ENCODE assay signal across 20 cellular contexts in genomic region chr17:76304226-76305134, GRCh38.
"Had no signal": no experiment of that assay in that cellular context is flagged by ENCODE, and none has a peak within 500 bp of the region (broad histone marks: within the 10 kb centered on the region; RNA-seq: fewer than 3 reads in every experiment).

No MANE protein-coding gene starts in this region.

- DNase-seq: activated CD4-positive, alpha-beta memory T cell treated with anti-CD3 and anti-CD28 coated beads for 36 hours; activated effector memory CD4-positive, alpha-beta T cell treated with Interleukin-2 at 50 U/mL for 16 hours; activated naive CD4-positive, alpha-beta T cell treated with anti-CD3 and anti-CD28 coated beads, Interleukin-2, amount 50 U/mL, for 16 hours; activated T-cell treated with anti-CD3 and anti-CD28 coated beads, Interleukin-2, amount 50 U/mL, for 4 hours; adrenal gland; central memory CD4-positive, alpha-beta T cell; esophagus squamous epithelium; kidney glomerular epithelial cell; mesendoderm; natural killer cell; nucleus accumbens; right lobe of liver; stimulated activated naive CD8-positive, alpha-beta T cell treated with anti-CD3 and anti-CD28 coated beads, Interleukin-15, amount 100 ng/mL, for 72 hours; T-cell; T1000; upper lobe of right lung had no signal

- H3K27me3 Mint-ChIP-seq: activated CD4-positive, alpha-beta memory T cell treated with anti-CD3 and anti-CD28 coated beads for 36 hours; brain; stimulated activated naive CD8-positive, alpha-beta T cell treated with anti-CD3 and anti-CD28 coated beads, Interleukin-15, amount 100 ng/mL, for 72 hours; T-cell had no signal

- H3K4me3 Mint-ChIP-seq: activated CD4-positive, alpha-beta memory T cell treated with anti-CD3 and anti-CD28 coated beads for 36 hours; activated T-cell treated with anti-CD3 and anti-CD28 coated beads, Interleukin-2, amount 50 U/mL, for 4 hours; brain; natural killer cell; stimulated activated naive CD8-positive, alpha-beta T cell treated with anti-CD3 and anti-CD28 coated beads, Interleukin-15, amount 100 ng/mL, for 72 hours; T-cell had no signal

- ATAC-seq: activated T-cell treated with anti-CD3 and anti-CD28 coated beads, Interleukin-2, amount 50 U/mL, for 4 hours; natural killer cell; stimulated activated naive CD8-positive, alpha-beta T cell treated with anti-CD3 and anti-CD28 coated beads, Interleukin-15, amount 100 ng/mL, for 72 hours; T-cell; upper lobe of right lung had no signal

- H3K9me3 ChIP-seq: adrenal gland, esophagus squamous epithelium, prostate gland, right lobe of liver, upper lobe of right lung had no signal

- H3K4me2 ChIP-seq: hepatocyte had no signal

- H3K27ac Mint-ChIP-seq: activated CD4-positive, alpha-beta memory T cell treated with anti-CD3 and anti-CD28 coated beads for 36 hours; brain; natural killer cell; T-cell had no signal

- H2AFZ ChIP-seq: hepatocyte had no signal

- H3K36me3 ChIP-seq: adrenal gland, prostate gland, upper lobe of right lung had no signal

- H3K27me3 ChIP-seq: adrenal gland, esophagus squamous epithelium, hepatocyte, right lobe of liver, upper lobe of right lung had no signal

- H3K27ac ChIP-seq: adrenal gland, coronary artery, esophagus squamous epithelium, hepatocyte, prostate gland, right lobe of liver, upper lobe of right lung had no signal

- H3K36me3 Mint-ChIP-seq: activated CD4-positive, alpha-beta memory T cell treated with anti-CD3 and anti-CD28 coated beads for 36 hours; natural killer cell had no signal

- H3K9me3 Mint-ChIP-seq: activated CD4-positive, alpha-beta memory T cell treated with anti-CD3 and anti-CD28 coated beads for 36 hours; activated T-cell treated with anti-CD3 and anti-CD28 coated beads, Interleukin-2, amount 50 U/mL, for 4 hours; brain; natural killer cell; stimulated activated naive CD8-positive, alpha-beta T cell treated with anti-CD3 and anti-CD28 coated beads, Interleukin-15, amount 100 ng/mL, for 72 hours; T-cell had no signal

- H3K4me1 Mint-ChIP-seq: brain; natural killer cell; stimulated activated naive CD8-positive, alpha-beta T cell treated with anti-CD3 and anti-CD28 coated beads, Interleukin-15, amount 100 ng/mL, for 72 hours had no signal

- H3K4me1 ChIP-seq: adrenal gland, prostate gland, right lobe of liver, upper lobe of right lung had no signal

- H3K79me2 ChIP-seq: hepatocyte had no signal

- H3K4me3 ChIP-seq: adrenal gland, coronary artery, esophagus squamous epithelium, hepatocyte, prostate gland, right lobe of liver, upper lobe of right lung had no signal
